ENCODE assay signal across 11 cellular contexts in genomic region chr15:45135705-45136377, GRCh38. TPM values are rescaled to one million over a fixed set of nuclear protein-coding genes. Genes with fewer than 3 reads are reported as not detected.
DNase-seq lines count a peak whose midpoint lies in the region; ATAC-seq and TF ChIP-seq lines count a peak whose summit lies in the region.
"Not testable (repeated sequence)": the region's sequence is repeated elsewhere in the genome, so short reads cannot be mapped to it uniquely, and the experiment has no call there.
"Had no signal": no experiment of that assay in that cellular context is flagged by ENCODE, and none has a peak within 500 bp of the region (broad histone marks: within the 10 kb centered on the region; RNA-seq: fewer than 3 reads in every experiment).

No MANE protein-coding gene starts in this region.

- not testable (repeated sequence) for H3K4me3 ChIP-seq in endodermal cell (ENCODE audit: low read length)
- H3K4me3 ChIP-seq in iPS-15b (ENCODE audit: low read depth, low read length), result peak overlapping the region; percentile 39

- H3K4me1 Mint-ChIP-seq in activated CD4-positive, alpha-beta T cell treated with anti-CD3 and anti-CD28 coated beads for 36 hours; endodermal cell: not testable (repeated sequence)
- peaks cover 16% of the 10 kb centered on the region for H3K4me1 Mint-ChIP-seq in activated naive CD4-positive, alpha-beta T cell treated with anti-CD3 and anti-CD28 coated beads, Interleukin-2, amount 50 U/mL, for 24 hours
- peaks cover 11 to 15% (median 12%) of the 10 kb centered on the region in 4 donors for H3K4me1 Mint-ChIP-seq in naive thymus-derived CD8-positive, alpha-beta T cell
- H3K4me1 Mint-ChIP-seq in stimulated activated memory B cell treated with anti-CD40 and anti-IgM and Interleukin-4, amounts not matched to agents 10 μg/mL and 1 μg/mL and 100 μg/mL, for 72 hours, result peaks cover 18% of the 10 kb centered on the region

- not testable (repeated sequence) for H3K9ac ChIP-seq in endodermal cell (ENCODE audit: extremely low read depth, low read length, poor library complexity, severe bottlenecking); iPS-15b (ENCODE audit: low read depth, low read length)

- DNase-seq in activated CD4-positive, alpha-beta T cell treated with anti-CD3 and anti-CD28 coated beads for 36 hours; endodermal cell; naive thymus-derived CD8-positive, alpha-beta T cell: not testable (repeated sequence)

- CTCF ChIA-PET in activated CD4-positive, alpha-beta T cell treated with anti-CD3 and anti-CD28 coated beads for 36 hours (lab: Charles Lee), result interaction anchor here (0.6 to 1.1 kb wide), 3 partner anchors 12 to 72 kb away, joined by 3 to 6 read pairs (median 6); no protein-coding TSS in a partner anchor

- intact Hi-C loops in activated CD4-positive, alpha-beta T cell treated with anti-CD3 and anti-CD28 coated beads for 36 hours (cut with DNase I, micrococcal nuclease), result loop anchor here in 1 of 2 experiments (2.0 kb wide), 1 partner anchor 17 kb away; no protein-coding TSS in a partner anchor

- peak; percentile 11 for ATAC-seq in GM19023 (IDR thresholded peaks at IDR 0.05; ENCODE audit: unreplicated experiment)
- not testable (repeated sequence) for ATAC-seq in activated CD4-positive, alpha-beta T cell treated with anti-CD3 and anti-CD28 coated beads for 36 hours; stimulated activated memory B cell treated with anti-CD40 and anti-IgM and Interleukin-4, amounts not matched to agents 10 μg/mL and 1 μg/mL and 100 μg/mL, for 72 hours
- peak in 1 of 2 donors; percentile 14 for ATAC-seq in naive thymus-derived CD8-positive, alpha-beta T cell

- POLR2A ChIA-PET in activated CD4-positive, alpha-beta T cell treated with anti-CD3 and anti-CD28 coated beads for 36 hours (lab: Charles Lee); naive thymus-derived CD8-positive, alpha-beta T cell (lab: Charles Lee): not testable (repeated sequence)

- peaks cover 29% of the 10 kb centered on the region for H3K27me3 Mint-ChIP-seq in activated CD4-positive, alpha-beta T cell treated with anti-CD3 and anti-CD28 coated beads for 36 hours
- H3K27me3 Mint-ChIP-seq in activated naive CD4-positive, alpha-beta T cell treated with anti-CD3 and anti-CD28 coated beads, Interleukin-2, amount 50 U/mL, for 24 hours, result peaks cover 34% of the 10 kb centered on the region
- H3K27me3 Mint-ChIP-seq in endodermal cell (ENCODE audit: insufficient read depth), result peaks cover 69% of the 10 kb centered on the region
- H3K27me3 Mint-ChIP-seq in naive thymus-derived CD8-positive, alpha-beta T cell, result peaks cover 17 to 54% (median 42%) of the 10 kb centered on the region in 5 donors
- H3K27me3 Mint-ChIP-seq in stimulated activated memory B cell treated with anti-CD40 and anti-IgM and Interleukin-4, amounts not matched to agents 10 μg/mL and 1 μg/mL and 100 μg/mL, for 72 hours, result peaks cover 57% of the 10 kb centered on the region

- H3K4me3 Mint-ChIP-seq in activated CD4-positive, alpha-beta T cell treated with anti-CD3 and anti-CD28 coated beads for 36 hours, result peak overlapping the region; percentile 5
- H3K4me3 Mint-ChIP-seq in activated naive CD4-positive, alpha-beta T cell treated with anti-CD3 and anti-CD28 coated beads, Interleukin-2, amount 50 U/mL, for 24 hours, result peak overlapping the region; percentile 52
- peak overlapping the region; percentile 10 for H3K4me3 Mint-ChIP-seq in endodermal cell
- peak overlapping the region; percentile 41 to 78 (median 71) for H3K4me3 Mint-ChIP-seq in naive thymus-derived CD8-positive, alpha-beta T cell
- H3K4me3 Mint-ChIP-seq in stimulated activated memory B cell treated with anti-CD40 and anti-IgM and Interleukin-4, amounts not matched to agents 10 μg/mL and 1 μg/mL and 100 μg/mL, for 72 hours, result peak overlapping the region; percentile 56

- H3K27me3 ChIP-seq in endodermal cell (ENCODE audit: control insufficient read depth, insufficient read depth, low read length, poor library complexity, severe bottlenecking) (peaks cover 75% of the 10 kb centered on the region), iPS-15b (ENCODE audit: control insufficient read depth, insufficient read depth, low read length) (peaks cover 57% of the 10 kb centered on the region)

- 53% methylated on average over 7 of the region's 37 CpGs; no CpG with 5 or more reads in 1 of the 2 experiments for WGBS in endodermal cell (ENCODE audit: insufficient coverage in 1 of 2, insufficient read length in 1 of 2), 2 experiments

- not testable (repeated sequence) for H3K36me3 Mint-ChIP-seq in activated CD4-positive, alpha-beta T cell treated with anti-CD3 and anti-CD28 coated beads for 36 hours (ENCODE audit: low read depth); activated naive CD4-positive, alpha-beta T cell treated with anti-CD3 and anti-CD28 coated beads, Interleukin-2, amount 50 U/mL, for 24 hours; endodermal cell (ENCODE audit: low read depth); naive thymus-derived CD8-positive, alpha-beta T cell; stimulated activated memory B cell treated with anti-CD40 and anti-IgM and Interleukin-4, amounts not matched to agents 10 μg/mL and 1 μg/mL and 100 μg/mL, for 72 hours

- H3K27ac Mint-ChIP-seq in activated CD4-positive, alpha-beta T cell treated with anti-CD3 and anti-CD28 coated beads for 36 hours; activated naive CD4-positive, alpha-beta T cell treated with anti-CD3 and anti-CD28 coated beads, Interleukin-2, amount 50 U/mL, for 24 hours; endodermal cell; naive thymus-derived CD8-positive, alpha-beta T cell; stimulated activated memory B cell treated with anti-CD40 and anti-IgM and Interleukin-4, amounts not matched to agents 10 μg/mL and 1 μg/mL and 100 μg/mL, for 72 hours: not testable (repeated sequence)

- not testable (repeated sequence) for H3K9me3 Mint-ChIP-seq in activated CD4-positive, alpha-beta T cell treated with anti-CD3 and anti-CD28 coated beads for 36 hours (ENCODE audit: low read depth); activated naive CD4-positive, alpha-beta T cell treated with anti-CD3 and anti-CD28 coated beads, Interleukin-2, amount 50 U/mL, for 24 hours; endodermal cell; naive thymus-derived CD8-positive, alpha-beta T cell; stimulated activated memory B cell treated with anti-CD40 and anti-IgM and Interleukin-4, amounts not matched to agents 10 μg/mL and 1 μg/mL and 100 μg/mL, for 72 hours

- TF ChIP-seq CTCF in 22Rv1 (IDR thresholded peaks at IDR 0.05), result peak; percentile 18
- TF ChIP-seq CTCF in endodermal cell (conservative IDR thresholded peaks at IDR 0.05), result not testable (repeated sequence)

- H3K36me3 ChIP-seq in endodermal cell (ENCODE audit: control insufficient read depth, insufficient read depth, low read length); iPS-15b (ENCODE audit: control insufficient read depth, insufficient read depth, low read length): not testable (repeated sequence)

- H3K4me1 ChIP-seq in endodermal cell (ENCODE audit: control insufficient read depth, insufficient read depth, low read length); iPS-15b (ENCODE audit: control insufficient read depth, insufficient read depth, low read length): not testable (repeated sequence)

- not testable (repeated sequence) for H3K9me3 ChIP-seq in endodermal cell (ENCODE audit: control insufficient read depth, low read length); iPS-15b (ENCODE audit: control insufficient read depth, insufficient read depth, low read length)

- not testable (repeated sequence) for H3K27ac ChIP-seq in 22Rv1; endodermal cell (ENCODE audit: low read depth, low read length)

RNA-seq across cellular contexts. Expression of gene DUOX1, which starts 6.0 kb away (rescaled TPM):
- under 1 TPM; 0.07 to 0.11 TPM for total RNA-seq in activated CD4-positive, alpha-beta T cell treated with anti-CD3 and anti-CD28 coated beads for 36 hours
- 1 to 10 TPM; 1.2 to 1.9 TPM for total RNA-seq in endodermal cell
- polyA plus RNA-seq in endodermal cell (2013, experiment 1 of 2), result 0.43 TPM
- polyA plus RNA-seq in endodermal cell (2013, experiment 2 of 2), result 0.29 TPM
- not detected for total RNA-seq in naive thymus-derived CD8-positive, alpha-beta T cell
- polyA plus RNA-seq in naive thymus-derived CD8-positive, alpha-beta T cell, result 1 to 10 TPM in 1 of 3 donors, under 1 TPM in 2; 0.35 to 3.7 (median 0.40) TPM
- total RNA-seq: PC-9 had no signal

RNA-seq across cellular contexts. Expression of gene DUOXA1, which starts 6.2 kb away (rescaled TPM):
- total RNA-seq in activated CD4-positive, alpha-beta T cell treated with anti-CD3 and anti-CD28 coated beads for 36 hours, result under 1 TPM in 1 of 2 experiments, not detected in 1; 0.19 TPM
- under 1 TPM; 0.86 to 0.99 TPM for total RNA-seq in endodermal cell
- 0.14 TPM for polyA plus RNA-seq in endodermal cell (2013, experiment 1 of 2)
- polyA plus RNA-seq in endodermal cell (2013, experiment 2 of 2), result 0.91 TPM
- total RNA-seq in naive thymus-derived CD8-positive, alpha-beta T cell, result under 1 TPM; 0.77 to 0.81 TPM
- under 1 TPM in 1 of 3 donors, not detected in 2; 0.26 TPM for polyA plus RNA-seq in naive thymus-derived CD8-positive, alpha-beta T cell
- polyA plus RNA-seq: BJ had no signal

RNA-seq across cellular contexts. Expression of gene DUOXA2, which starts 21.7 kb away (rescaled TPM):
- not detected for total RNA-seq in activated CD4-positive, alpha-beta T cell treated with anti-CD3 and anti-CD28 coated beads for 36 hours
- not detected for total RNA-seq in endodermal cell
- polyA plus RNA-seq in endodermal cell (2013, experiment 1 of 2), result not detected
- not detected for polyA plus RNA-seq in endodermal cell (2013, experiment 2 of 2)
- total RNA-seq in naive thymus-derived CD8-positive, alpha-beta T cell, result not detected
- polyA plus RNA-seq in naive thymus-derived CD8-positive, alpha-beta T cell, result not detected
- total RNA-seq: GM23248, PC-9 had no signal
- polyA plus RNA-seq: BJ, GM23248 had no signal

RNA-seq across cellular contexts. Expression of gene DUOX2, which starts 21.9 kb away (rescaled TPM):
- total RNA-seq in activated CD4-positive, alpha-beta T cell treated with anti-CD3 and anti-CD28 coated beads for 36 hours, result under 1 TPM in 1 of 2 experiments, not detected in 1; 0.02 TPM
- under 1 TPM; 0.11 to 0.13 TPM for total RNA-seq in endodermal cell
- 0.11 TPM for polyA plus RNA-seq in endodermal cell (2013, experiment 1 of 2)
- 0.08 TPM for polyA plus RNA-seq in endodermal cell (2013, experiment 2 of 2)
- total RNA-seq in naive thymus-derived CD8-positive, alpha-beta T cell, result not detected
- not detected for polyA plus RNA-seq in naive thymus-derived CD8-positive, alpha-beta T cell
- total RNA-seq: GM23248, PC-9 had no signal
- polyA plus RNA-seq: BJ had no signal

RNA-seq across cellular contexts. Expression of gene SHF, which starts 51.9 kb away (rescaled TPM):
- 10 to 100 TPM; 17.9 to 18.7 TPM for total RNA-seq in activated CD4-positive, alpha-beta T cell treated with anti-CD3 and anti-CD28 coated beads for 36 hours
- 10 to 100 TPM; 42.0 to 53.8 TPM for total RNA-seq in endodermal cell
- 45.2 TPM for polyA plus RNA-seq in endodermal cell (2013, experiment 1 of 2)
- 43.5 TPM for polyA plus RNA-seq in endodermal cell (2013, experiment 2 of 2)
- 1 to 10 TPM; 8.1 to 9.7 TPM for total RNA-seq in naive thymus-derived CD8-positive, alpha-beta T cell
- 1 to 10 TPM; 1.1 to 2.6 (median 1.4) TPM for polyA plus RNA-seq in naive thymus-derived CD8-positive, alpha-beta T cell

Comparison
In these comparisons a context has a peak if more than half of its experiments do, and no peak if none do; other contexts are left out.
1. H3K4me3 Mint-ChIP-seq: peak in every context shown above with its lines; median percentile 71 in naive thymus-derived CD8-positive, alpha-beta T cell; 56 in stimulated activated memory B cell treated with anti-CD40 and anti-IgM and Interleukin-4, amounts not matched to agents 10 μg/mL and 1 μg/mL and 100 μg/mL, for 72 hours; 52 in activated naive CD4-positive, alpha-beta T cell treated with anti-CD3 and anti-CD28 coated beads, Interleukin-2, amount 50 U/mL, for 24 hours; 10 in endodermal cell; 5 in activated CD4-positive, alpha-beta T cell treated with anti-CD3 and anti-CD28 coated beads for 36 hours.